Comparison of ENCODE assay signal across 9 cellular contexts in the genomic region with DNA sequence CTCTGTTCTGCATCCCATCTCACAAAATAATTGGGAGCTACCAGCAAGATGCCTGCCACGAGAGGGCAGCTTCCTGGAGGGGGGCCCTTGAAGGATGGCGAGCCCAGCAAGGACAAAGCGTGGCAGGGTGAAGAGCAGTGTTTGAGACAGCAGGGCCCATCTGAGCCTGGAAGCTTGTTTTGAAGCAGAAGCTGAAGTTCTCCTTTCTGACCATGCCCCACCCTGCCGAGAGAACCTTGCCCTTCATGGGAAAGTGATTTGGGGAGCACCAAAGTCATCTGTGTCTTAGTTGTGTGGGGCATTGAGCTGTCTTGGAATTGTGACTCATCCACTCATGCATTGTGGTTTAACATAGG.
DNase-seq lines count a peak whose midpoint lies in the region; ATAC-seq and TF ChIP-seq lines count a peak whose summit lies in the region.
"Had no signal": no experiment of that assay in that cellular context is flagged by ENCODE, and none has a peak within 500 bp of the region (broad histone marks: within the 10 kb centered on the region; RNA-seq: fewer than 3 reads in every experiment).

No MANE protein-coding gene starts in this region.

- TF ChIP-seq EP300 in SK-N-SH (IDR thresholded peaks at IDR 0.05; ENCODE audit: borderline replicate concordance in 1 of 2, low read depth in 1 of 2, low read length in 1 of 2) = no peak

- intact Hi-C loops in lower lobe of right lung (cut with DNase I) = no loop called here

- H3K27ac ChIP-seq in SK-N-SH (ENCODE audit: low read depth in 2 of 2, low read length in 1 of 2) = no peak overlapping the region
- no peak overlapping the region for H3K27ac ChIP-seq in lower lobe of right lung

- H3K9me3 ChIP-seq in SK-N-SH (no peaks in the 10 kb centered on the region), lower lobe of right lung (no peaks in the 10 kb centered on the region)

- no peaks in the 10 kb centered on the region for H3K36me3 ChIP-seq in SK-N-SH (replicated peaks in 1 of 2; ENCODE audit: control insufficient read depth in 1 of 2, insufficient read depth in 2 of 2, low read length in 1 of 2)
- no peaks in the 10 kb centered on the region for H3K36me3 ChIP-seq in lower lobe of right lung

- TF ChIP-seq CTCF in GM12864 (IDR thresholded peaks at IDR 0.05; ENCODE audit: low read depth, low read length, missing control alignments) (peak; percentile 33), SK-N-SH (IDR thresholded peaks at IDR 0.05) (peak; percentile 31), lower lobe of right lung (IDR thresholded peaks at IDR 0.05) (no peak)

- no peaks in the 10 kb centered on the region for H3F3A ChIP-seq in SK-N-SH (replicated peaks; ENCODE audit: insufficient read depth)

- H3K27me3 ChIP-seq in SK-N-SH (ENCODE audit: insufficient read depth) (no peaks in the 10 kb centered on the region), lower lobe of right lung (ENCODE audit: low read depth) (no peaks in the 10 kb centered on the region)

- 38% methylated on average over 4 of the region's 4 CpGs for WGBS in SK-N-SH (ENCODE audit: low lambda C conversion rate)

- TF ChIP-seq RAD21 in SK-N-SH (IDR thresholded peaks at IDR 0.05; ENCODE audit: low read length) = no peak

- H3K79me2 ChIP-seq in SK-N-SH (ENCODE audit: insufficient read depth) = no peaks in the 10 kb centered on the region

- no peaks in the 10 kb centered on the region for H3K9me2 ChIP-seq in SK-N-SH

- no peak overlapping the region for H3K4me3 ChIP-seq in GM12864 (ENCODE audit: low read depth, low read length)
- no peak overlapping the region for H3K4me3 ChIP-seq in SK-N-SH (ENCODE audit: low read depth in 2 of 2, low read length in 1 of 2)
- H3K4me3 ChIP-seq in lower lobe of right lung = no peak overlapping the region

- H2AFZ ChIP-seq in SK-N-SH (ENCODE audit: low read depth) = no peak overlapping the region

- ATAC-seq in HG02610 (IDR thresholded peaks at IDR 0.05; ENCODE audit: unreplicated experiment) = peak; percentile 53
- peak; percentile 31 to 48 for ATAC-seq in lower lobe of right lung
- ATAC-seq in GM19035 (IDR thresholded peaks at IDR 0.05; ENCODE audit: unreplicated experiment) = no peak

- CTCF ChIA-PET in SK-N-SH (lab: Yijun Ruan, JAX) = no interaction called here

- POLR2A ChIA-PET in SK-N-SH (lab: Yijun Ruan, JAX) = no interaction called here

- H3K4me1 ChIP-seq in SK-N-SH (ENCODE audit: control insufficient read depth in 1 of 2, insufficient read depth in 2 of 2, low read depth in 1 of 2, low read length in 1 of 2) = no peaks in the 10 kb centered on the region
- no peaks in the 10 kb centered on the region for H3K4me1 ChIP-seq in lower lobe of right lung

- no peaks in the 10 kb centered on the region for H4K20me1 ChIP-seq in SK-N-SH (ENCODE audit: insufficient read depth)

- DNase-seq in GM12864 (ENCODE audit: low read depth) (no peak), SK-N-SH (no peak), lower lobe of right lung (no peak), medulla oblongata (ENCODE audit: extremely low spot score) (no peak), NCI-H1930 (lab: John Stamatoyannopoulos, UW) (no peak)
- no peak for DNase-seq in stimulated activated CD4-positive, alpha-beta T cell treated with anti-CD3 and anti-CD28 coated beads, Interleukin-2, amount 100 ng/mL, for 48 hours
- DNase-seq: right cardiac atrium had no signal

- H3K4me2 ChIP-seq in SK-N-SH = no peak overlapping the region

- H3K9ac ChIP-seq in SK-N-SH = no peak overlapping the region

TF ChIP-seq in SK-N-SH, 30 proteins besides CTCF, POLR2A, EP300 and RAD21:
- TF ChIP-seq POLR2AphosphoS5 (IDR thresholded peaks at IDR 0.05; ENCODE audit: low read depth, low read length) = no peak
- TF ChIP-seq NRF1 (IDR thresholded peaks at IDR 0.05; ENCODE audit: low read depth, low read length) = no peak
- TF ChIP-seq, protein P1, sequence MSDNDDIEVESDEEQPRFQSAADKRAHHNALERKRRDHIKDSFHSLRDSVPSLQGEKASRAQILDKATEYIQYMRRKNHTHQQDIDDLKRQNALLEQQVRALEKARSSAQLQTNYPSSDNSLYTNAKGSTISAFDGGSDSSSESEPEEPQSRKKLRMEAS (IDR thresholded peaks at IDR 0.05; ENCODE audit: low read depth) = no peak
- TF ChIP-seq EZH2phosphoT487 (IDR thresholded peaks at IDR 0.05; ENCODE audit: borderline replicate concordance, low read depth) = no peak
- no peak for TF ChIP-seq SMC3 (IDR thresholded peaks at IDR 0.05; ENCODE audit: low read depth, low read length)
- TF ChIP-seq, protein P2, sequence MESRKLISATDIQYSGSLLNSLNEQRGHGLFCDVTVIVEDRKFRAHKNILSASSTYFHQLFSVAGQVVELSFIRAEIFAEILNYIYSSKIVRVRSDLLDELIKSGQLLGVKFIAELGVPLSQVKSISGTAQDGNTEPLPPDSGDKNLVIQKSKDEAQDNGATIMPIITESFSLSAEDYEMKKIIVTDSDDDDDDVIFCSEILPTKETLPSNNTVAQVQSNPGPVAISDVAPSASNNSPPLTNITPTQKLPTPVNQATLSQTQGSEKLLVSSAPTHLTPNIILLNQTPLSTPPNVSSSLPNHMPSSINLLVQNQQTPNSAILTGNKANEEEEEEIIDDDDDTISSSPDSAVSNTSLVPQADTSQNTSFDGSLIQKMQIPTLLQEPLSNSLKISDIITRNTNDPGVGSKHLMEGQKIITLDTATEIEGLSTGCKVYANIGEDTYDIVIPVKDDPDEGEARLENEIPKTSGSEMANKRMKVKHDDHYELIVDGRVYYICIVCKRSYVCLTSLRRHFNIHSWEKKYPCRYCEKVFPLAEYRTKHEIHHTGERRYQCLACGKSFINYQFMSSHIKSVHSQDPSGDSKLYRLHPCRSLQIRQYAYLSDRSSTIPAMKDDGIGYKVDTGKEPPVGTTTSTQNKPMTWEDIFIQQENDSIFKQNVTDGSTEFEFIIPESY (IDR thresholded peaks at IDR 0.05; ENCODE audit: borderline replicate concordance, low read depth) = no peak
- TF ChIP-seq CHD2 (IDR thresholded peaks at IDR 0.05; ENCODE audit: low read length, partially characterized antibody) = no peak
TF ChIP-seq in SK-N-SH: peak in this region for 0.
